Comparison of ENCODE assay signal across 10 cellular contexts in genomic region chr3:179606534-179607085, GRCh38. TPM values are rescaled to one million over a fixed set of nuclear protein-coding genes. Genes with fewer than 3 reads are reported as not detected.
A peak's percentile ranks its signal among the peaks of the same experiment; 100 is the strongest.
DNase-seq lines count a peak whose midpoint lies in the region; ATAC-seq, FAIRE-seq and TF ChIP-seq lines count a peak whose summit lies in the region.
"Had no signal": no experiment of that assay in that cellular context is flagged by ENCODE, and none has a peak within 500 bp of the region (broad histone marks: within the 10 kb centered on the region; RNA-seq: fewer than 3 reads in every experiment).

No MANE protein-coding gene starts in this region.

- DNase-seq in activated CD8-positive, alpha-beta memory T cell treated with anti-CD3 and anti-CD28 coated beads, Interleukin-2, amount 10 ng/mL, durations not matched to agents 7 days and 5 days: no peak
- no peak for DNase-seq in activated CD8-positive, alpha-beta memory T cell treated with anti-CD3 and anti-CD28 coated beads, Interleukin-2, amount 50 U/mL, for 48 hours
- DNase-seq in neural progenitor cell (ENCODE audit: low spot score) (no peak), GM19239 (ENCODE audit: insufficient read length, low spot score) (no peak), cerebellum (ENCODE audit: low spot score) (no peak), colonic mucosa (no peak)
- DNase-seq: heart right ventricle, Kasumi-1 had no signal

- intact Hi-C loops in colonic mucosa (cut with DNase I): no loop called here

- H3K79me2 ChIP-seq in neural progenitor cell (ENCODE audit: low read depth): peaks cover 48% of the 10 kb centered on the region

- H3K27me3 Mint-ChIP-seq in activated CD8-positive, alpha-beta memory T cell treated with anti-CD3 and anti-CD28 coated beads, Interleukin-2, amount 10 ng/mL, durations not matched to agents 7 days and 5 days: no peaks in the 10 kb centered on the region
- peaks cover 2% of the 10 kb centered on the region for H3K27me3 Mint-ChIP-seq in IgD-negative memory B cell
- H3K27me3 Mint-ChIP-seq in activated T-helper 17 cell treated with anti-CD3 and anti-CD28 coated beads, Interleukin-2, amount 50 U/mL, for 72 hours: no peaks in the 10 kb centered on the region
- no peaks in the 10 kb centered on the region for H3K27me3 Mint-ChIP-seq in neural progenitor cell (ENCODE audit: insufficient read depth, low read depth)

- H3K9me3 ChIP-seq in neural progenitor cell (ENCODE audit: low read depth): no peaks in the 10 kb centered on the region
- H3K9me3 ChIP-seq in colonic mucosa: no peaks in the 10 kb centered on the region
- H3K9me3 ChIP-seq: heart right ventricle had no signal

- H3K4me1 ChIP-seq in neural progenitor cell (peaks cover 8% of the 10 kb centered on the region), colonic mucosa (no peaks in the 10 kb centered on the region)

- H3K9ac ChIP-seq in neural progenitor cell (no peak overlapping the region), colonic mucosa (ENCODE audit: low read depth in 2 of 2, low read length in 2 of 2) (no peak overlapping the region)

- H3K27ac Mint-ChIP-seq in activated CD8-positive, alpha-beta memory T cell treated with anti-CD3 and anti-CD28 coated beads, Interleukin-2, amount 10 ng/mL, durations not matched to agents 7 days and 5 days: peak overlapping the region; percentile 39
- H3K27ac Mint-ChIP-seq in IgD-negative memory B cell: peak overlapping the region; percentile 74 to 92 (median 85)
- H3K27ac Mint-ChIP-seq in activated T-helper 17 cell treated with anti-CD3 and anti-CD28 coated beads, Interleukin-2, amount 50 U/mL, for 72 hours: peak overlapping the region; percentile 99
- H3K27ac Mint-ChIP-seq in neural progenitor cell: no peak overlapping the region

- peaks cover 9% of the 10 kb centered on the region for H4K20me1 ChIP-seq in neural progenitor cell (ENCODE audit: low read depth)

- peaks cover 15% of the 10 kb centered on the region for H3K36me3 Mint-ChIP-seq in activated CD8-positive, alpha-beta memory T cell treated with anti-CD3 and anti-CD28 coated beads, Interleukin-2, amount 10 ng/mL, durations not matched to agents 7 days and 5 days
- H3K36me3 Mint-ChIP-seq in IgD-negative memory B cell: peaks cover 2% of the 10 kb centered on the region
- H3K36me3 Mint-ChIP-seq in activated T-helper 17 cell treated with anti-CD3 and anti-CD28 coated beads, Interleukin-2, amount 50 U/mL, for 72 hours (ENCODE audit: low read depth): peaks cover 48% of the 10 kb centered on the region
- H3K36me3 Mint-ChIP-seq in neural progenitor cell: peaks cover 10% of the 10 kb centered on the region

- no peak overlapping the region for H2AFZ ChIP-seq in neural progenitor cell (replicated peaks)

- no peak overlapping the region for H3K4me2 ChIP-seq in neural progenitor cell

- ATAC-seq in activated CD8-positive, alpha-beta memory T cell treated with anti-CD3 and anti-CD28 coated beads, Interleukin-2, amount 10 ng/mL, durations not matched to agents 7 days and 5 days: no peak
- no peak for ATAC-seq in activated T-helper 17 cell treated with anti-CD3 and anti-CD28 coated beads, Interleukin-2, amount 50 U/mL, for 72 hours (replicated peaks)
- ATAC-seq: heart right ventricle had no signal

- H3K27ac ChIP-seq in neural progenitor cell: no peak overlapping the region
- H3K27ac ChIP-seq in colonic mucosa: no peak overlapping the region
- H3K27ac ChIP-seq: heart right ventricle had no signal

- no peak overlapping the region for H3K4me3 ChIP-seq in neural progenitor cell
- H3K4me3 ChIP-seq in colonic mucosa: no peak overlapping the region

- H3F3A ChIP-seq in neural progenitor cell (ENCODE audit: low read depth): no peaks in the 10 kb centered on the region

- H3K9me3 Mint-ChIP-seq in activated CD8-positive, alpha-beta memory T cell treated with anti-CD3 and anti-CD28 coated beads, Interleukin-2, amount 10 ng/mL, durations not matched to agents 7 days and 5 days (ENCODE audit: low read depth): no peaks in the 10 kb centered on the region
- H3K9me3 Mint-ChIP-seq in IgD-negative memory B cell (no peaks in the 10 kb centered on the region), neural progenitor cell (no peaks in the 10 kb centered on the region)
- no peaks in the 10 kb centered on the region for H3K9me3 Mint-ChIP-seq in activated T-helper 17 cell treated with anti-CD3 and anti-CD28 coated beads, Interleukin-2, amount 50 U/mL, for 72 hours

- FAIRE-seq in GM19239 (lab: Jason Lieb, UNC): no peak

- H3K36me3 ChIP-seq in neural progenitor cell: peaks cover 4% of the 10 kb centered on the region
- no peaks in the 10 kb centered on the region for H3K36me3 ChIP-seq in colonic mucosa

- CTCF ChIA-PET in activated CD8-positive, alpha-beta memory T cell treated with anti-CD3 and anti-CD28 coated beads, Interleukin-2, amount 10 ng/mL, durations not matched to agents 7 days and 5 days (lab: Charles Lee): interaction anchor here (0.7 kb wide), 1 partner anchor 43 kb away, joined by 3 read pairs; no protein-coding TSS in a partner anchor

- H3K27me3 ChIP-seq in neural progenitor cell (no peaks in the 10 kb centered on the region), colonic mucosa (no peaks in the 10 kb centered on the region)
- H3K27me3 ChIP-seq: heart right ventricle had no signal

- no peak overlapping the region for H3K4me3 Mint-ChIP-seq in activated CD8-positive, alpha-beta memory T cell treated with anti-CD3 and anti-CD28 coated beads, Interleukin-2, amount 10 ng/mL, durations not matched to agents 7 days and 5 days
- H3K4me3 Mint-ChIP-seq in IgD-negative memory B cell: peak overlapping the region; percentile 68 to 95 (median 84)
- H3K4me3 Mint-ChIP-seq in activated T-helper 17 cell treated with anti-CD3 and anti-CD28 coated beads, Interleukin-2, amount 50 U/mL, for 72 hours: peak overlapping the region; percentile 100
- H3K4me3 Mint-ChIP-seq in neural progenitor cell: peak overlapping the region; percentile 49

- peaks cover 54% of the 10 kb centered on the region for H3K4me1 Mint-ChIP-seq in activated CD8-positive, alpha-beta memory T cell treated with anti-CD3 and anti-CD28 coated beads, Interleukin-2, amount 10 ng/mL, durations not matched to agents 7 days and 5 days
- H3K4me1 Mint-ChIP-seq in IgD-negative memory B cell (peaks cover 36 to 52% (median 47%) of the 10 kb centered on the region in 3 donors), neural progenitor cell (peaks cover 11% of the 10 kb centered on the region)
- peaks cover 33% of the 10 kb centered on the region for H3K4me1 Mint-ChIP-seq in activated T-helper 17 cell treated with anti-CD3 and anti-CD28 coated beads, Interleukin-2, amount 50 U/mL, for 72 hours

- TF ChIP-seq CTCF in neural progenitor cell (IDR thresholded peaks at IDR 0.05): no peak
- no peak for TF ChIP-seq CTCF in colonic mucosa (IDR thresholded peaks at IDR 0.05)

RNA-seq across cellular contexts. Expression of gene NDUFB5, which starts 2.0 kb away (rescaled TPM):
- total RNA-seq in activated CD8-positive, alpha-beta memory T cell treated with anti-CD3 and anti-CD28 coated beads, Interleukin-2, amount 10 ng/mL, durations not matched to agents 7 days and 5 days: 10 to 100 TPM; 83.1 to 97.3 TPM
- 96.9 TPM for polyA plus RNA-seq in IgD-negative memory B cell
- total RNA-seq in activated T-helper 17 cell treated with anti-CD3 and anti-CD28 coated beads, Interleukin-2, amount 50 U/mL, for 72 hours: 10 to 100 TPM; 81.7 to 96.9 TPM
- total RNA-seq in neural progenitor cell (ENCODE audit: low replicate concordance) (104 and 193 TPM in 2 replicates), cerebellum (67.6 TPM), colonic mucosa (100 to 1,000 TPM; 154 to 159 TPM)

RNA-seq across cellular contexts. Expression of gene MRPL47, which starts 2.2 kb away (rescaled TPM):
- total RNA-seq in activated CD8-positive, alpha-beta memory T cell treated with anti-CD3 and anti-CD28 coated beads, Interleukin-2, amount 10 ng/mL, durations not matched to agents 7 days and 5 days: 10 to 100 TPM; 29.7 to 49.8 TPM
- 54.5 TPM for polyA plus RNA-seq in IgD-negative memory B cell
- total RNA-seq in activated T-helper 17 cell treated with anti-CD3 and anti-CD28 coated beads, Interleukin-2, amount 50 U/mL, for 72 hours: 10 to 100 TPM; 35.9 to 62.6 TPM
- total RNA-seq in neural progenitor cell (ENCODE audit: low replicate concordance): 46.8 and 64.5 TPM in 2 replicates
- 27.5 TPM for total RNA-seq in cerebellum
- total RNA-seq in colonic mucosa: 10 to 100 TPM; 37.3 to 46.4 TPM

RNA-seq across cellular contexts. Expression of gene ACTL6A, which starts 43.9 kb away (rescaled TPM):
- 10 to 100 TPM; 80.1 to 92.7 TPM for total RNA-seq in activated CD8-positive, alpha-beta memory T cell treated with anti-CD3 and anti-CD28 coated beads, Interleukin-2, amount 10 ng/mL, durations not matched to agents 7 days and 5 days
- polyA plus RNA-seq in IgD-negative memory B cell: 39.9 TPM
- total RNA-seq in activated T-helper 17 cell treated with anti-CD3 and anti-CD28 coated beads, Interleukin-2, amount 50 U/mL, for 72 hours: 10 to 100 TPM; 59.0 to 88.4 TPM
- total RNA-seq in neural progenitor cell (ENCODE audit: low replicate concordance): 139 and 155 TPM in 2 replicates
- 61.2 TPM for total RNA-seq in cerebellum
- total RNA-seq in colonic mucosa: 10 to 100 TPM; 37.2 to 49.7 TPM

RNA-seq across cellular contexts. Expression of gene USP13, which starts 46.2 kb away (rescaled TPM):
- total RNA-seq in activated CD8-positive, alpha-beta memory T cell treated with anti-CD3 and anti-CD28 coated beads, Interleukin-2, amount 10 ng/mL, durations not matched to agents 7 days and 5 days: 10 to 100 TPM in 1 of 2 experiments, 1 to 10 TPM in 1; 9.5 to 13.3 TPM
- 4.5 TPM for polyA plus RNA-seq in IgD-negative memory B cell
- 10 to 100 TPM in 1 of 2 donors, 1 to 10 TPM in 1; 4.2 to 12.9 TPM for total RNA-seq in activated T-helper 17 cell treated with anti-CD3 and anti-CD28 coated beads, Interleukin-2, amount 50 U/mL, for 72 hours
- total RNA-seq in neural progenitor cell (ENCODE audit: low replicate concordance): 17.7 and 18.1 TPM in 2 replicates
- total RNA-seq in cerebellum: 13.8 TPM
- 1 to 10 TPM; 4.3 to 6.6 TPM for total RNA-seq in colonic mucosa
